ENCODE assay signal across 21 cellular contexts in genomic region chr11:11409224-11409623, GRCh38. TPM values are rescaled to one million over a fixed set of nuclear protein-coding genes. Genes with fewer than 3 reads are reported as not detected.
DNase-seq lines count a peak whose midpoint lies in the region; ATAC-seq and TF ChIP-seq lines count a peak whose summit lies in the region.
"Had no signal": no experiment of that assay in that cellular context is flagged by ENCODE, and none has a peak within 500 bp of the region (broad histone marks: within the 10 kb centered on the region; RNA-seq: fewer than 3 reads in every experiment).

No MANE protein-coding gene starts in this region.

- H3K4me1 ChIP-seq in thyroid gland (peaks cover 43 to 54% of the 10 kb centered on the region in 2 donors), upper lobe of right lung (peaks cover 32% of the 10 kb centered on the region)

- H3K9me3 Mint-ChIP-seq in dendritic cell treated with granulocyte-macrophage colony-stimulating factor and Interleukin-4, amounts not matched to agents 40 ng/mL and 50 ng/mL, for 4 days = no peaks in the 10 kb centered on the region
- H3K9me3 Mint-ChIP-seq: activated CD4-positive, alpha-beta memory T cell treated with anti-CD3 and anti-CD28 coated beads for 36 hours; activated naive CD4-positive, alpha-beta T cell treated with anti-CD3 and anti-CD28 coated beads, Interleukin-2, amount 10 ng/mL, durations not matched to agents 7 days and 5 days; HFFc6; IgD-negative memory B cell; nephron; type B pancreatic cell had no signal

- H3K27me3 Mint-ChIP-seq in dendritic cell treated with granulocyte-macrophage colony-stimulating factor and Interleukin-4, amounts not matched to agents 40 ng/mL and 50 ng/mL, for 4 days = peaks cover 67% of the 10 kb centered on the region

- TF ChIP-seq CTCF in thyroid gland (IDR thresholded peaks at IDR 0.05) = no peak
- no peak for TF ChIP-seq CTCF in upper lobe of right lung (IDR thresholded peaks at IDR 0.05)

- peaks cover 88% of the 10 kb centered on the region for H3K4me1 Mint-ChIP-seq in dendritic cell treated with granulocyte-macrophage colony-stimulating factor and Interleukin-4, amounts not matched to agents 40 ng/mL and 50 ng/mL, for 4 days (ENCODE audit: low read depth)
- H3K4me1 Mint-ChIP-seq: activated naive CD4-positive, alpha-beta T cell treated with anti-CD3 and anti-CD28 coated beads, Interleukin-2, amount 10 ng/mL, durations not matched to agents 7 days and 5 days; IgD-negative memory B cell had no signal

- no peak for DNase-seq in left lobe of liver (ENCODE audit: low spot score)
- no peak for DNase-seq in thyroid gland
- DNase-seq in activated effector memory CD4-positive, alpha-beta T cell treated with Interleukin-2 at 50 U/mL for 16 hours = no peak
- DNase-seq in upper lobe of right lung = no peak
- no peak for DNase-seq in H4 (ENCODE audit: low spot score)
- DNase-seq: activated CD4-positive, alpha-beta memory T cell treated with anti-CD3 and anti-CD28 coated beads for 36 hours; activated CD4-positive, alpha-beta T cell treated with anti-CD3 and anti-CD28 coated beads for 1 hour; activated CD8-positive, alpha-beta memory T cell treated with anti-CD3 and anti-CD28 coated beads, Interleukin-2, amount 50 U/mL, for 4 hours; activated naive CD4-positive, alpha-beta T cell treated with anti-CD3 and anti-CD28 coated beads, Interleukin-2, amount 10 ng/mL, durations not matched to agents 7 days and 5 days; amniotic stem cell; effector CD8-positive, alpha-beta T cell; SHP77; spleen had no signal

- TF ChIP-seq POLR2A in thyroid gland (IDR thresholded peaks at IDR 0.05) = no peak

- H3K27me3 ChIP-seq in thyroid gland (no peaks in the 10 kb centered on the region), upper lobe of right lung (no peaks in the 10 kb centered on the region)

- peaks cover 46% of the 10 kb centered on the region for H3K36me3 Mint-ChIP-seq in dendritic cell treated with granulocyte-macrophage colony-stimulating factor and Interleukin-4, amounts not matched to agents 40 ng/mL and 50 ng/mL, for 4 days (ENCODE audit: low read depth)
- H3K36me3 Mint-ChIP-seq: activated CD4-positive, alpha-beta memory T cell treated with anti-CD3 and anti-CD28 coated beads for 36 hours; activated naive CD4-positive, alpha-beta T cell treated with anti-CD3 and anti-CD28 coated beads, Interleukin-2, amount 10 ng/mL, durations not matched to agents 7 days and 5 days; type B pancreatic cell had no signal

- no peaks in the 10 kb centered on the region for H3K9me3 ChIP-seq in thyroid gland
- no peaks in the 10 kb centered on the region for H3K9me3 ChIP-seq in upper lobe of right lung
- H3K9me3 ChIP-seq: heart right ventricle, spleen had no signal

- intact Hi-C loops in dendritic cell treated with granulocyte-macrophage colony-stimulating factor and Interleukin-4, amounts not matched to agents 40 ng/mL and 50 ng/mL, for 4 days (cut with micrococcal nuclease) = no loop called here
- intact Hi-C loops in thyroid gland (cut with DNase I) = no loop called here
- intact Hi-C loops in upper lobe of right lung (cut with DNase I) = no loop called here

- 60 to 81% methylated on average over 5 to 6 of the region's 6 CpGs for WGBS in thyroid gland, 2 donors

- peak; percentile 24; the same call in 1 of the 3 replicates for ATAC-seq in SK-N-SH treated with all-trans-retinoic acid at 6 μM for 48 hours
- peak; percentile 5 for ATAC-seq in left lobe of liver
- no peak for ATAC-seq in upper lobe of right lung

- H3K4me3 ChIP-seq in thyroid gland (replicated peaks in 1 of 3) (no peak overlapping the region), upper lobe of right lung (no peak overlapping the region)
- H3K4me3 ChIP-seq: heart right ventricle, lung, spleen had no signal

- H3K36me3 ChIP-seq in thyroid gland (no peaks in the 10 kb centered on the region), upper lobe of right lung (no peaks in the 10 kb centered on the region)
- H3K36me3 ChIP-seq: heart right ventricle, spleen had no signal

- no peak overlapping the region for H3K4me3 Mint-ChIP-seq in dendritic cell treated with granulocyte-macrophage colony-stimulating factor and Interleukin-4, amounts not matched to agents 40 ng/mL and 50 ng/mL, for 4 days
- H3K4me3 Mint-ChIP-seq: activated CD4-positive, alpha-beta memory T cell treated with anti-CD3 and anti-CD28 coated beads for 36 hours; activated naive CD4-positive, alpha-beta T cell treated with anti-CD3 and anti-CD28 coated beads, Interleukin-2, amount 10 ng/mL, durations not matched to agents 7 days and 5 days; HFFc6; IgD-negative memory B cell; nephron had no signal

- peak overlapping the region; percentile 42 for H3K27ac Mint-ChIP-seq in dendritic cell treated with granulocyte-macrophage colony-stimulating factor and Interleukin-4, amounts not matched to agents 40 ng/mL and 50 ng/mL, for 4 days
- H3K27ac Mint-ChIP-seq: activated CD4-positive, alpha-beta memory T cell treated with anti-CD3 and anti-CD28 coated beads for 36 hours; activated naive CD4-positive, alpha-beta T cell treated with anti-CD3 and anti-CD28 coated beads, Interleukin-2, amount 10 ng/mL, durations not matched to agents 7 days and 5 days; HFFc6; IgD-negative memory B cell had no signal

- H3K27ac ChIP-seq in thyroid gland = peak overlapping the region; percentile 65 to 83 (median 69)
- no peak overlapping the region for H3K27ac ChIP-seq in upper lobe of right lung
- H3K27ac ChIP-seq: spleen had no signal

TF ChIP-seq in SK-N-SH treated with all-trans-retinoic acid at 6 μM for 48 hours, 23 proteins besides CTCF, POLR2A, EP300 and RAD21 (continues in another document):
- TF ChIP-seq ZFP3 (CRISPR knock-in tag; IDR thresholded peaks at IDR 0.05) (no peak), POU6F1 (CRISPR knock-in tag; IDR thresholded peaks at IDR 0.05; ENCODE audit: borderline replicate concordance, low read depth) (no peak), PATZ1 (CRISPR knock-in tag; IDR thresholded peaks at IDR 0.05; ENCODE audit: borderline replicate concordance) (no peak), SNAI2 (CRISPR knock-in tag; IDR thresholded peaks at IDR 0.05) (no peak), TOX (CRISPR knock-in tag; IDR thresholded peaks at IDR 0.05; ENCODE audit: borderline replicate concordance) (no peak), CSDC2 (CRISPR knock-in tag; IDR thresholded peaks at IDR 0.05) (no peak), TCF4 (CRISPR knock-in tag; IDR thresholded peaks at IDR 0.05; ENCODE audit: borderline replicate concordance) (no peak), ARNTL (CRISPR knock-in tag; IDR thresholded peaks at IDR 0.05; ENCODE audit: borderline replicate concordance, low read depth) (no peak), ISL1 (CRISPR knock-in tag; IDR thresholded peaks at IDR 0.05) (no peak), BACH2 (CRISPR knock-in tag; IDR thresholded peaks at IDR 0.05; ENCODE audit: borderline replicate concordance) (no peak), CSRNP3 (CRISPR knock-in tag; IDR thresholded peaks at IDR 0.05) (no peak), ZC3H10 (CRISPR knock-in tag; IDR thresholded peaks at IDR 0.05) (no peak)

RNA-seq across cellular contexts. Expression of gene CSNK2A3, which starts 56.2 kb away (rescaled TPM):
- total RNA-seq in left lobe of liver (0.58 TPM), thyroid gland (1 to 10 TPM; 2.8 to 9.5 (median 3.8) TPM), upper lobe of right lung (3.9 TPM)
- total RNA-seq in H4 (2014; rRNA removed; shearing (Covaris generic)) = 1.5 and 2.1 TPM in 2 replicates
